Comparison of ENCODE assay signal across 8 cellular contexts in genomic region chr20:62837790-62838458, GRCh38. TPM values are rescaled to one million over a fixed set of nuclear protein-coding genes. Genes with fewer than 3 reads are reported as not detected.
DNase-seq lines count a peak whose midpoint lies in the region; ATAC-seq and TF ChIP-seq lines count a peak whose summit lies in the region.

No MANE protein-coding gene starts in this region.

- peak; percentile 62 for ATAC-seq in HG02610 (IDR thresholded peaks at IDR 0.05; ENCODE audit: unreplicated experiment)
- ATAC-seq in activated T-cell treated with anti-CD3 and anti-CD28 coated beads, Interleukin-2, amount 50 U/mL, for 4 hours = no peak

- H3K4me1 Mint-ChIP-seq in activated T-cell treated with anti-CD3 and anti-CD28 coated beads, Interleukin-2, amount 50 U/mL, for 4 hours (ENCODE audit: low read depth) = peaks cover under 1% of the 10 kb centered on the region

- DNase-seq in EH (ENCODE audit: low read depth) (peak; percentile 40), NCI-H524 treated with DMSO at 0.1 percent for 48 hours (lab: John Stamatoyannopoulos, UW) (peak; percentile 5), hepatocyte (ENCODE audit: low spot score) (peak; percentile 58), midbrain (lab: John Stamatoyannopoulos, UW) (no peak), NCI-H748 treated with DMSO at 0.1 percent for 48 hours (lab: John Stamatoyannopoulos, UW) (no peak), Kasumi-1 (lab: John Stamatoyannopoulos, UW) (no peak)
- no peak for DNase-seq in activated T-cell treated with anti-CD3 and anti-CD28 coated beads, Interleukin-2, amount 50 U/mL, for 4 hours

- peaks cover 6% of the 10 kb centered on the region for H3K4me1 ChIP-seq in hepatocyte (ENCODE audit: insufficient read depth)

- no peak overlapping the region for H3K4me3 ChIP-seq in hepatocyte

- no peaks in the 10 kb centered on the region for H4K20me1 ChIP-seq in hepatocyte (ENCODE audit: insufficient read depth, poor library complexity, severe bottlenecking)

- H3K27ac ChIP-seq in hepatocyte = no peak overlapping the region

- peaks cover 2% of the 10 kb centered on the region for H3K27me3 Mint-ChIP-seq in activated T-cell treated with anti-CD3 and anti-CD28 coated beads, Interleukin-2, amount 50 U/mL, for 4 hours (ENCODE audit: low read depth)

- no peaks in the 10 kb centered on the region for H3K79me2 ChIP-seq in hepatocyte

- WGBS in hepatocyte (ENCODE audit: low lambda C conversion rate, missing lambda C conversion rate) = 83% methylated on average over 18 of the region's 18 CpGs

- no peak overlapping the region for H3K4me3 Mint-ChIP-seq in activated T-cell treated with anti-CD3 and anti-CD28 coated beads, Interleukin-2, amount 50 U/mL, for 4 hours

- no peaks in the 10 kb centered on the region for H3K36me3 ChIP-seq in hepatocyte (replicated peaks; ENCODE audit: insufficient read depth, low read depth)

- no peak overlapping the region for H3K4me2 ChIP-seq in hepatocyte

- H3K9me3 Mint-ChIP-seq in activated T-cell treated with anti-CD3 and anti-CD28 coated beads, Interleukin-2, amount 50 U/mL, for 4 hours = no peaks in the 10 kb centered on the region

- H2AFZ ChIP-seq in hepatocyte = no peak overlapping the region

- no peaks in the 10 kb centered on the region for H3K9me2 ChIP-seq in hepatocyte (replicated peaks; ENCODE audit: insufficient read depth)

- no peak for TF ChIP-seq CTCF in hepatocyte (IDR thresholded peaks at IDR 0.05; ENCODE audit: poor library complexity)

- no peaks in the 10 kb centered on the region for H3K9me3 ChIP-seq in hepatocyte (ENCODE audit: low read depth)

- no peaks in the 10 kb centered on the region for H3K36me3 Mint-ChIP-seq in activated T-cell treated with anti-CD3 and anti-CD28 coated beads, Interleukin-2, amount 50 U/mL, for 4 hours (ENCODE audit: insufficient read depth)

- no peaks in the 10 kb centered on the region for H3K27me3 ChIP-seq in hepatocyte

RNA-seq across cellular contexts. Expression of gene COL9A3, which starts 21.1 kb away (rescaled TPM):
- 22.6 and 23.9 TPM in 2 replicates for total RNA-seq in hepatocyte
- polyA plus RNA-seq in hepatocyte = 68.1 and 77.0 TPM in 2 replicates
- under 1 TPM; 0.10 to 0.33 (median 0.21) TPM for total RNA-seq in activated T-cell treated with anti-CD3 and anti-CD28 coated beads, Interleukin-2, amount 50 U/mL, for 4 hours

RNA-seq across cellular contexts. Expression of gene TCFL5, which starts 23.7 kb away (rescaled TPM):
- 9.1 and 9.5 TPM in 2 replicates for total RNA-seq in hepatocyte
- 8.5 and 10.5 TPM in 2 replicates for polyA plus RNA-seq in hepatocyte
- 1 to 10 TPM; 4.4 to 4.9 (median 4.5) TPM for total RNA-seq in activated T-cell treated with anti-CD3 and anti-CD28 coated beads, Interleukin-2, amount 50 U/mL, for 4 hours

RNA-seq across cellular contexts. Expression of gene OGFR, which starts 33.3 kb away (rescaled TPM):
- 43.8 and 47.6 TPM in 2 replicates for total RNA-seq in hepatocyte
- polyA plus RNA-seq in hepatocyte = 76.2 and 80.8 TPM in 2 replicates
- 10 to 100 TPM; 45.8 to 57.9 (median 53.9) TPM for total RNA-seq in activated T-cell treated with anti-CD3 and anti-CD28 coated beads, Interleukin-2, amount 50 U/mL, for 4 hours

RNA-seq across cellular contexts. Expression of gene MRGBP, which starts 41.7 kb away (rescaled TPM):
- total RNA-seq in hepatocyte = 14.0 and 18.9 TPM in 2 replicates
- 18.9 and 20.5 TPM in 2 replicates for polyA plus RNA-seq in hepatocyte
- total RNA-seq in activated T-cell treated with anti-CD3 and anti-CD28 coated beads, Interleukin-2, amount 50 U/mL, for 4 hours = 10 to 100 TPM; 14.5 to 18.3 (median 18.1) TPM

Comparison
In these comparisons a context has a peak if more than half of its experiments do, and no peak if none do; other contexts are left out.
1. DNase-seq: peak in EH (single experiment), NCI-H524 treated with DMSO at 0.1 percent for 48 hours (single experiment) and hepatocyte (single experiment); none in midbrain (single experiment), NCI-H748 treated with DMSO at 0.1 percent for 48 hours (single experiment), activated T-cell treated with anti-CD3 and anti-CD28 coated beads, Interleukin-2, amount 50 U/mL, for 4 hours (single experiment) and Kasumi-1 (0 of 2).
2. RNA of gene COL9A3, which starts 21.1 kb away (total RNA-seq): 22.6 to 23.9 TPM in hepatocyte; 0.10 to 0.33 TPM in activated T-cell treated with anti-CD3 and anti-CD28 coated beads, Interleukin-2, amount 50 U/mL, for 4 hours; every median in the first group is over 10 times any median in the second.